Comparison of ENCODE assay signal across 1 cellular context in the genomic region with DNA sequence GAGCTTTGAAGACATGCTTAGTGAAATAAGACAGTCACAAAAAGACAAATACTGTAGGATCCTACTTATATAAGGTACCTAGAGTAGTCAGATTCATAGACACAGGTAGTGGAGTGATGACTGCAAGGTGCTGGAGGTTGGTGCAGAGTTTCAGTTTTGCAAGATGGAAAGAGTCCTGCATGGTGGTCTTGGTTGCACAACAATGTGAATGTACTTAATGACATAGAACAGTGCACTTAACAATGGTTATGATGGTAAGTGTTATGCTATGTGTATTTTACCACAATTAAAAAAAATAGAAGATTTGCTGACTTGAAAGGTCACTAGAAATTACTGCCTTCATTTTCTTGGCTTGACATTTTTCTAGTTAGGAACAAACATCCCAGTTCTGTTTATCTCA.
TF ChIP-seq lines count a peak whose summit lies in the region.

No MANE protein-coding gene starts in this region.

TF ChIP-seq in GM12878, 131 proteins besides CTCF, POLR2A, EP300 and RAD21:
- no peak for TF ChIP-seq BACH1 (IDR thresholded peaks at IDR 0.05; ENCODE audit: borderline replicate concordance)
- TF ChIP-seq, protein P1, sequence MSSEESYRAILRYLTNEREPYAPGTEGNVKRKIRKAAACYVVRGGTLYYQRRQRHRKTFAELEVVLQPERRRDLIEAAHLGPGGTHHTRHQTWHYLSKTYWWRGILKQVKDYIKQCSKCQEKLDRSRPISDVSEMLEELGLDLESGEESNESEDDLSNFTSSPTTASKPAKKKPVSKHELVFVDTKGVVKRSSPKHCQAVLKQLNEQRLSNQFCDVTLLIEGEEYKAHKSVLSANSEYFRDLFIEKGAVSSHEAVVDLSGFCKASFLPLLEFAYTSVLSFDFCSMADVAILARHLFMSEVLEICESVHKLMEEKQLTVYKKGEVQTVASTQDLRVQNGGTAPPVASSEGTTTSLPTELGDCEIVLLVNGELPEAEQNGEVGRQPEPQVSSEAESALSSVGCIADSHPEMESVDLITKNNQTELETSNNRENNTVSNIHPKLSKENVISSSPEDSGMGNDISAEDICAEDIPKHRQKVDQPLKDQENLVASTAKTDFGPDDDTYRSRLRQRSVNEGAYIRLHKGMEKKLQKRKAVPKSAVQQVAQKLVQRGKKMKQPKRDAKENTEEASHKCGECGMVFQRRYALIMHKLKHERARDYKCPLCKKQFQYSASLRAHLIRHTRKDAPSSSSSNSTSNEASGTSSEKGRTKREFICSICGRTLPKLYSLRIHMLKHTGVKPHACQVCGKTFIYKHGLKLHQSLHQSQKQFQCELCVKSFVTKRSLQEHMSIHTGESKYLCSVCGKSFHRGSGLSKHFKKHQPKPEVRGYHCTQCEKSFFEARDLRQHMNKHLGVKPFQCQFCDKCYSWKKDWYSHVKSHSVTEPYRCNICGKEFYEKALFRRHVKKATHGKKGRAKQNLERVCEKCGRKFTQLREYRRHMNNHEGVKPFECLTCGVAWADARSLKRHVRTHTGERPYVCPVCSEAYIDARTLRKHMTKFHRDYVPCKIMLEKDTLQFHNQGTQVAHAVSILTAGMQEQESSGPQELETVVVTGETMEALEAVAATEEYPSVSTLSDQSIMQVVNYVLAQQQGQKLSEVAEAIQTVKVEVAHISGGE (CRISPR knock-in tag; IDR thresholded peaks at IDR 0.05): no peak
- TF ChIP-seq MEF2B (IDR thresholded peaks at IDR 0.05; ENCODE audit: partially characterized antibody, poor library complexity, severe bottlenecking): no peak
- no peak for TF ChIP-seq RUNX3 (IDR thresholded peaks at IDR 0.05; ENCODE audit: low read length)
- no peak for TF ChIP-seq FOXK2 (IDR thresholded peaks at IDR 0.05)
- no peak for TF ChIP-seq NRF1 (conservative IDR thresholded peaks at IDR 0.05; ENCODE audit: low read depth, low read length)
- TF ChIP-seq SIX5 (IDR thresholded peaks at IDR 0.05; ENCODE audit: low read depth, low read length, severe bottlenecking): no peak
- TF ChIP-seq, protein P2, sequence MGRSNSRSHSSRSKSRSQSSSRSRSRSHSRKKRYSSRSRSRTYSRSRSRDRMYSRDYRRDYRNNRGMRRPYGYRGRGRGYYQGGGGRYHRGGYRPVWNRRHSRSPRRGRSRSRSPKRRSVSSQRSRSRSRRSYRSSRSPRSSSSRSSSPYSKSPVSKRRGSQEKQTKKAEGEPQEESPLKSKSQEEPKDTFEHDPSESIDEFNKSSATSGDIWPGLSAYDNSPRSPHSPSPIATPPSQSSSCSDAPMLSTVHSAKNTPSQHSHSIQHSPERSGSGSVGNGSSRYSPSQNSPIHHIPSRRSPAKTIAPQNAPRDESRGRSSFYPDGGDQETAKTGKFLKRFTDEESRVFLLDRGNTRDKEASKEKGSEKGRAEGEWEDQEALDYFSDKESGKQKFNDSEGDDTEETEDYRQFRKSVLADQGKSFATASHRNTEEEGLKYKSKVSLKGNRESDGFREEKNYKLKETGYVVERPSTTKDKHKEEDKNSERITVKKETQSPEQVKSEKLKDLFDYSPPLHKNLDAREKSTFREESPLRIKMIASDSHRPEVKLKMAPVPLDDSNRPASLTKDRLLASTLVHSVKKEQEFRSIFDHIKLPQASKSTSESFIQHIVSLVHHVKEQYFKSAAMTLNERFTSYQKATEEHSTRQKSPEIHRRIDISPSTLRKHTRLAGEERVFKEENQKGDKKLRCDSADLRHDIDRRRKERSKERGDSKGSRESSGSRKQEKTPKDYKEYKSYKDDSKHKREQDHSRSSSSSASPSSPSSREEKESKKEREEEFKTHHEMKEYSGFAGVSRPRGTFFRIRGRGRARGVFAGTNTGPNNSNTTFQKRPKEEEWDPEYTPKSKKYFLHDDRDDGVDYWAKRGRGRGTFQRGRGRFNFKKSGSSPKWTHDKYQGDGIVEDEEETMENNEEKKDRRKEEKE (IDR thresholded peaks at IDR 0.05): no peak
- no peak for TF ChIP-seq ZNF592 (IDR thresholded peaks at IDR 0.05)
- no peak for TF ChIP-seq CHD1 (IDR thresholded peaks at IDR 0.05; ENCODE audit: low read depth, low read length)
- TF ChIP-seq CHD4 (IDR thresholded peaks at IDR 0.05): no peak
- no peak for TF ChIP-seq HSF1 (IDR thresholded peaks at IDR 0.05; ENCODE audit: low read depth, low read length)
- no peak for TF ChIP-seq SUPT20H (IDR thresholded peaks at IDR 0.05; ENCODE audit: borderline replicate concordance, control insufficient read depth, low read depth, low read length)
- TF ChIP-seq, protein P3, sequence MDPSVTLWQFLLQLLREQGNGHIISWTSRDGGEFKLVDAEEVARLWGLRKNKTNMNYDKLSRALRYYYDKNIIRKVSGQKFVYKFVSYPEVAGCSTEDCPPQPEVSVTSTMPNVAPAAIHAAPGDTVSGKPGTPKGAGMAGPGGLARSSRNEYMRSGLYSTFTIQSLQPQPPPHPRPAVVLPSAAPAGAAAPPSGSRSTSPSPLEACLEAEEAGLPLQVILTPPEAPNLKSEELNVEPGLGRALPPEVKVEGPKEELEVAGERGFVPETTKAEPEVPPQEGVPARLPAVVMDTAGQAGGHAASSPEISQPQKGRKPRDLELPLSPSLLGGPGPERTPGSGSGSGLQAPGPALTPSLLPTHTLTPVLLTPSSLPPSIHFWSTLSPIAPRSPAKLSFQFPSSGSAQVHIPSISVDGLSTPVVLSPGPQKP (IDR thresholded peaks at IDR 0.05; ENCODE audit: low read depth, low read length): no peak
- TF ChIP-seq FOXM1 (IDR thresholded peaks at IDR 0.05; ENCODE audit: low read depth, low read length): no peak
- TF ChIP-seq KLF5 (IDR thresholded peaks at IDR 0.05; ENCODE audit: partially characterized antibody): no peak
- TF ChIP-seq PML (IDR thresholded peaks at IDR 0.05; ENCODE audit: low read length): no peak
- TF ChIP-seq EZH2 (IDR thresholded peaks at IDR 0.05; ENCODE audit: borderline replicate concordance, control insufficient read depth, low read depth, low read length): no peak
- no peak for TF ChIP-seq MYB (IDR thresholded peaks at IDR 0.05; ENCODE audit: borderline replicate concordance, low read depth, low read length)
- TF ChIP-seq WRNIP1 (IDR thresholded peaks at IDR 0.05; ENCODE audit: borderline replicate concordance, low read depth, low read length): no peak
TF ChIP-seq in GM12878: peak in this region for 0.
